29 cellular contexts compared by ENCODE assay signal in the genomic region with DNA sequence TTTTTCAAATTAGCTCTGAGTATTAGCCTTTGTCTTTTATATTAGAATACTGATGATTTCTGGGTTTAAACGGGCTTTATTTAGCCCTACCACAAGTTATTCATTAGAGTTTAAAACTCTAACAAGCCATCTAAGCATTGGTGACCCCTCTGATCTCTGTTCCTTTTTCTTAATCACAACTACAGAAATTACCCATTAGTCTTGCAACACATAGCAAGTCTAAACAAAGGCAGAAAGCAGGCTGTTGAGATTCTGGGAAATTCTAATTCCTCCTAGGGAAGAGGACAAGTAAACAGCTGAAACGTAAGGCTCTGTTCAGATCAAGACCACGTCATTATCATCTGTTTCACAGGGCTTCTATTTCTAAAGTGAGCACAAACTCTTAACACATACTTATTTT.
DNase-seq lines count a peak whose midpoint lies in the region; ATAC-seq, FAIRE-seq and TF ChIP-seq lines count a peak whose summit lies in the region.
"Had no signal": no experiment of that assay in that cellular context is flagged by ENCODE, and none has a peak within 500 bp of the region (broad histone marks: within the 10 kb centered on the region; RNA-seq: fewer than 3 reads in every experiment).

No MANE protein-coding gene starts in this region.

- peak in 1 of 2 experiments; percentile 53; a peak in 1 of 4 replicates for TF ChIP-seq EP300 in GM12878 (IDR thresholded peaks at IDR 0.05; ENCODE audit: borderline replicate concordance in 1 of 2, control insufficient read depth in 1 of 2, low read depth in 2 of 2, low read length in 2 of 2)
- TF ChIP-seq EP300 in esophagus muscularis mucosa (IDR thresholded peaks at IDR 0.05): no peak

- POLR2A ChIA-PET in GM12878 (lab: Charles Lee): no interaction called here

- no peaks in the 10 kb centered on the region for H3K79me2 ChIP-seq in GM12878 (ENCODE audit: control insufficient read depth, insufficient read depth, low read length)

- no peaks in the 10 kb centered on the region for H3K36me3 ChIP-seq in GM12878 (ENCODE audit: control insufficient read depth in 2 of 2, insufficient read depth in 2 of 2, low read length in 1 of 2)
- no peaks in the 10 kb centered on the region for H3K36me3 ChIP-seq in esophagus muscularis mucosa
- H3K36me3 ChIP-seq: ovary, sigmoid colon, thoracic aorta had no signal

- H3K4me3 ChIP-seq in GM12878: no peak overlapping the region
- H3K4me3 ChIP-seq in esophagus muscularis mucosa: no peak overlapping the region
- H3K4me3 ChIP-seq: dorsolateral prefrontal cortex, ovary, sigmoid colon, thoracic aorta had no signal

- H3K27me3 ChIP-seq in GM12878 (replicated peaks in 1 of 2; ENCODE audit: control insufficient read depth in 2 of 2, insufficient read depth in 2 of 2, low read length in 1 of 2) (no peaks in the 10 kb centered on the region), esophagus muscularis mucosa (no peaks in the 10 kb centered on the region)
- H3K27me3 ChIP-seq: dorsolateral prefrontal cortex, ovary, sigmoid colon had no signal

- TF ChIP-seq RAD21 in GM12878 (IDR thresholded peaks at IDR 0.05; ENCODE audit: insufficient read depth, low read depth, low read length): no peak

- H4K20me1 ChIP-seq in GM12878 (ENCODE audit: control insufficient read depth, insufficient read depth): no peaks in the 10 kb centered on the region

- H3K4me2 ChIP-seq in GM12878 (ENCODE audit: control insufficient read depth, insufficient read depth): no peak overlapping the region

- DNase-seq in GM12878 (ENCODE audit: low read depth, low spot score) (peak; percentile 11), renal cortical epithelial cell (ENCODE audit: low read depth) (peak; percentile 92), esophagus muscularis mucosa (ENCODE audit: extremely low spot score) (no peak), GOT3 (lab: John Stamatoyannopoulos, UW) (no peak), ecto neural progenitor cell (ENCODE audit: low spot score) (no peak), NCI-H1930 (lab: John Stamatoyannopoulos, UW) (no peak)
- DNase-seq: activated CD4-positive, alpha-beta memory T cell treated with anti-CD3 and anti-CD28 coated beads, Interleukin-2, amount 10 ng/mL, durations not matched to agents 7 days and 5 days; activated CD4-positive, CD25-positive, alpha-beta regulatory T cell; activated naive CD4-positive, alpha-beta T cell; activated T-cell treated with anti-CD3 and anti-CD28 coated beads, Interleukin-2, amount 50 U/mL, for 1 hour; amniotic stem cell; CD4-positive, alpha-beta T cell; central memory CD4-positive, alpha-beta T cell; DMS153; dorsolateral prefrontal cortex; erythroblast; naive B cell; NCI-H1417; NCI-H2107; NCI-H510A treated with DMSO at 0.1 percent for 48 hours; ovary; sigmoid colon had no signal

- no peak for FAIRE-seq in GM12878 (lab: Jason Lieb, UNC)
- FAIRE-seq: G401.6 had no signal

- no peak overlapping the region for H2AFZ ChIP-seq in GM12878 (ENCODE audit: control insufficient read depth, low read depth, low read length)

- SMC1A ChIA-PET in GM12878 (lab: Charles Lee; ENCODE audit: uncharacterized antibody, unreplicated experiment): interaction anchor here (0.6 to 0.7 kb wide), 2 partner anchors 108 to 332 kb away, joined by 3 read pairs; no protein-coding TSS in a partner anchor

- 10% methylated on average over 3 of the region's 3 CpGs for WGBS in GM12878 (ENCODE audit: insufficient coverage, insufficient replicate concordance, low lambda C conversion rate, missing lambda C conversion rate)
- 72% methylated on average over 3 of the region's 3 CpGs for WGBS in esophagus muscularis mucosa

- in situ Hi-C loops in GM12878 (cut with MboI): no loop called here

- H3K4me1 ChIP-seq in GM12878 (ENCODE audit: control insufficient read depth, insufficient read depth, low read length) (no peaks in the 10 kb centered on the region), esophagus muscularis mucosa (no peaks in the 10 kb centered on the region)
- H3K4me1 ChIP-seq: sigmoid colon had no signal

- H3K9ac ChIP-seq in GM12878 (ENCODE audit: control insufficient read depth, insufficient read depth, low read length): no peak overlapping the region

- intact Hi-C loops in GM12878 (cut with micrococcal nuclease; ENCODE audit: unreplicated experiment): no loop called here
- intact Hi-C loops in esophagus muscularis mucosa (cut with DNase I): no loop called here

- H3K27ac ChIP-seq in GM12878 (ENCODE audit: control insufficient read depth, insufficient read depth): no peak overlapping the region
- H3K27ac ChIP-seq in esophagus muscularis mucosa (replicated peaks in 1 of 4): no peak overlapping the region
- H3K27ac ChIP-seq: dorsolateral prefrontal cortex, ovary, RWPE1, sigmoid colon, thoracic aorta had no signal

- TF ChIP-seq POLR2A in GM12878 (IDR thresholded peaks at IDR 0.05; ENCODE audit: low read depth, low read length): no peak
- no peak for TF ChIP-seq POLR2A in esophagus muscularis mucosa (IDR thresholded peaks at IDR 0.05; ENCODE audit: low read depth)

- no TSS peak for BruUV-seq in GM12878 (replicated peaks; lab: Mats Ljungman, UMichigan)

- RAD21 ChIA-PET in GM12878 (lab: Charles Lee; ENCODE audit: unreplicated experiment): no interaction called here

- no peaks in the 10 kb centered on the region for H3K9me3 ChIP-seq in GM12878 (replicated peaks; ENCODE audit: control insufficient read depth, insufficient read depth, low read length)
- H3K9me3 ChIP-seq in esophagus muscularis mucosa: no peaks in the 10 kb centered on the region
- H3K9me3 ChIP-seq: ovary, sigmoid colon, thoracic aorta had no signal

- no peak for TF ChIP-seq CTCF in GM12878 (IDR thresholded peaks at IDR 0.05 in 2 of 3, conservative IDR thresholded peaks at IDR 0.05 in 1 of 3; ENCODE audit: control insufficient read depth in 2 of 3, extremely low read depth in 1 of 3, insufficient read depth in 1 of 3, low read depth in 3 of 3, low read length in 3 of 3)
- no peak for TF ChIP-seq CTCF in esophagus muscularis mucosa (IDR thresholded peaks at IDR 0.05)

- CTCF ChIA-PET in GM12878 (lab: Yijun Ruan, JAX): interaction anchor here (0.8 kb wide), 1 partner anchor 466 kb away, joined by 4 read pairs; no protein-coding TSS in a partner anchor

- ATAC-seq in GM18907 (IDR thresholded peaks at IDR 0.05; ENCODE audit: unreplicated experiment): peak; percentile 89
- peak; percentile 61 for ATAC-seq in HG03066 (IDR thresholded peaks at IDR 0.05; ENCODE audit: low read depth, unreplicated experiment)
- peak; percentile 56 for ATAC-seq in GM12878
- ATAC-seq: SK-N-SH treated with all-trans-retinoic acid at 6 μM for 48 hours; stimulated activated memory B cell treated with anti-CD40 and anti-IgM and Interleukin-4, amounts not matched to agents 10 μg/mL and 1 μg/mL and 100 μg/mL, for 72 hours had no signal

TF ChIP-seq in GM12878, 131 proteins besides CTCF, POLR2A, EP300 and RAD21:
- TF ChIP-seq POLR2AphosphoS2 (IDR thresholded peaks at IDR 0.05; ENCODE audit: low read depth, low read length) (no peak), IKZF1 (conservative IDR thresholded peaks at IDR 0.05) (peak; percentile 55; the same call in 1 of the 2 replicates), BCL11A (IDR thresholded peaks at IDR 0.05; ENCODE audit: low read depth, low read length) (0 out of 2 replicates have a peak, but pooled peaks have one; percentile 15), ZNF622 (IDR thresholded peaks at IDR 0.05) (no peak), MTA2 (IDR thresholded peaks at IDR 0.05; ENCODE audit: low read depth) (peak; percentile 82), NR2F1 (conservative IDR thresholded peaks at IDR 0.05) (peak; percentile 92), GATAD2B (conservative IDR thresholded peaks at IDR 0.05; ENCODE audit: low read depth) (no peak), SPI1 (IDR thresholded peaks at IDR 0.05; ENCODE audit: borderline replicate concordance, insufficient read depth, low read depth, low read length) (peak; percentile 35; the same call in 1 of the 2 replicates), TAF1 (IDR thresholded peaks at IDR 0.05; ENCODE audit: borderline replicate concordance, low read depth, low read length) (no peak), BRCA1 (IDR thresholded peaks at IDR 0.05; ENCODE audit: low read depth, low read length) (no peak), IKZF2 (IDR thresholded peaks at IDR 0.05) (peak; percentile 23 to 29; a peak in 2 of 4 replicates), ZNF217 (IDR thresholded peaks at IDR 0.05) (0 out of 2 replicates have a peak, but pooled peaks have one; percentile 34), MEF2B (IDR thresholded peaks at IDR 0.05; ENCODE audit: partially characterized antibody, poor library complexity, severe bottlenecking) (peak; percentile 46)
- TF ChIP-seq, protein P1, sequence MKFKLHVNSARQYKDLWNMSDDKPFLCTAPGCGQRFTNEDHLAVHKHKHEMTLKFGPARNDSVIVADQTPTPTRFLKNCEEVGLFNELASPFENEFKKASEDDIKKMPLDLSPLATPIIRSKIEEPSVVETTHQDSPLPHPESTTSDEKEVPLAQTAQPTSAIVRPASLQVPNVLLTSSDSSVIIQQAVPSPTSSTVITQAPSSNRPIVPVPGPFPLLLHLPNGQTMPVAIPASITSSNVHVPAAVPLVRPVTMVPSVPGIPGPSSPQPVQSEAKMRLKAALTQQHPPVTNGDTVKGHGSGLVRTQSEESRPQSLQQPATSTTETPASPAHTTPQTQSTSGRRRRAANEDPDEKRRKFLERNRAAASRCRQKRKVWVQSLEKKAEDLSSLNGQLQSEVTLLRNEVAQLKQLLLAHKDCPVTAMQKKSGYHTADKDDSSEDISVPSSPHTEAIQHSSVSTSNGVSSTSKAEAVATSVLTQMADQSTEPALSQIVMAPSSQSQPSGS (IDR thresholded peaks at IDR 0.05; ENCODE audit: low read length): no peak
- TF ChIP-seq, protein P2, sequence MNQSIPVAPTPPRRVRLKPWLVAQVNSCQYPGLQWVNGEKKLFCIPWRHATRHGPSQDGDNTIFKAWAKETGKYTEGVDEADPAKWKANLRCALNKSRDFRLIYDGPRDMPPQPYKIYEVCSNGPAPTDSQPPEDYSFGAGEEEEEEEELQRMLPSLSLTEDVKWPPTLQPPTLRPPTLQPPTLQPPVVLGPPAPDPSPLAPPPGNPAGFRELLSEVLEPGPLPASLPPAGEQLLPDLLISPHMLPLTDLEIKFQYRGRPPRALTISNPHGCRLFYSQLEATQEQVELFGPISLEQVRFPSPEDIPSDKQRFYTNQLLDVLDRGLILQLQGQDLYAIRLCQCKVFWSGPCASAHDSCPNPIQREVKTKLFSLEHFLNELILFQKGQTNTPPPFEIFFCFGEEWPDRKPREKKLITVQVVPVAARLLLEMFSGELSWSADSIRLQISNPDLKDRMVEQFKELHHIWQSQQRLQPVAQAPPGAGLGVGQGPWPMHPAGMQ (IDR thresholded peaks at IDR 0.05; ENCODE audit: borderline replicate concordance): no peak

Comparison
In these comparisons a context has a peak if more than half of its experiments do, and no peak if none do; other contexts are left out.
1. DNase-seq: peak in GM12878 (single experiment) and renal cortical epithelial cell (single experiment); none in esophagus muscularis mucosa (single experiment), GOT3 (single experiment), ecto neural progenitor cell (single experiment) and NCI-H1930 (0 of 2).
2. Peak in every context shown above with its lines, with median percentiles within 50 percentile points of each other: ATAC-seq.